ENCODE assay signal across 1 cellular context in genomic region chr2:27737676-27738348, GRCh38.
TF ChIP-seq lines count a peak whose summit lies in the region.

No MANE protein-coding gene starts in this region.

TF ChIP-seq in HepG2, 621 proteins besides CTCF, POLR2A, EP300 and RAD21 (continued from another document and continues in another):
- peak; percentile 67 for TF ChIP-seq ZBTB26 (CRISPR knock-in tag; IDR thresholded peaks at IDR 0.05; ENCODE audit: borderline replicate concordance)
- TF ChIP-seq ZNF430 (CRISPR knock-in tag; IDR thresholded peaks at IDR 0.05), result no peak
- TF ChIP-seq ZFP36L1 (CRISPR knock-in tag; IDR thresholded peaks at IDR 0.05), result no peak
- no peak for TF ChIP-seq CSRNP1 (CRISPR knock-in tag; IDR thresholded peaks at IDR 0.05)
- no peak for TF ChIP-seq SUZ12 (IDR thresholded peaks at IDR 0.05; ENCODE audit: low read depth, low read length)
- no peak for TF ChIP-seq HNRNPH1 (optimal IDR thresholded peaks at IDR 0.05; ENCODE audit: low read depth, low read length)
- peak; percentile 39; the same call in 1 of the 2 replicates for TF ChIP-seq KDM2A (CRISPR knock-in tag; IDR thresholded peaks at IDR 0.05; ENCODE audit: borderline replicate concordance, low read depth)
- peak; percentile 93 for TF ChIP-seq HNF4A (CRISPR knock-in tag; IDR thresholded peaks at IDR 0.05)
- no peak for TF ChIP-seq KMT2B (CRISPR knock-in tag; IDR thresholded peaks at IDR 0.05)
- peak; percentile 82 for TF ChIP-seq ATF2 (CRISPR knock-in tag; IDR thresholded peaks at IDR 0.05)
- TF ChIP-seq RBFOX2 (IDR thresholded peaks at IDR 0.05; ENCODE audit: low read depth, low read length), result 0 out of 2 replicates have a peak, but pooled peaks have one; percentile 37
- TF ChIP-seq ATF3 (CRISPR knock-in tag; IDR thresholded peaks at IDR 0.05), result 0 out of 2 replicates have a peak, but pooled peaks have one; percentile 22
- peak; percentile 73 for TF ChIP-seq UBTF (CRISPR knock-in tag; IDR thresholded peaks at IDR 0.05)
- no peak for TF ChIP-seq THAP9 (CRISPR knock-in tag; IDR thresholded peaks at IDR 0.05; ENCODE audit: borderline replicate concordance)
- no peak for TF ChIP-seq FOXO4 (CRISPR knock-in tag; conservative IDR thresholded peaks at IDR 0.05)
- no peak for TF ChIP-seq ZNF552 (CRISPR knock-in tag; IDR thresholded peaks at IDR 0.05; ENCODE audit: borderline replicate concordance)
- peak; percentile 65; the same call in 1 of the 2 replicates for TF ChIP-seq ZBTB43 (CRISPR knock-in tag; conservative IDR thresholded peaks at IDR 0.05)
- TF ChIP-seq ZNF543 (CRISPR knock-in tag; IDR thresholded peaks at IDR 0.05), result peak; percentile 83; the same call in 1 of the 2 replicates
- TF ChIP-seq FIP1L1 (IDR thresholded peaks at IDR 0.05; ENCODE audit: borderline replicate concordance, insufficient read depth, low read depth, low read length), result no peak
- no peak for TF ChIP-seq SMARCE1 (IDR thresholded peaks at IDR 0.05; ENCODE audit: borderline replicate concordance)
- TF ChIP-seq SIX4 (CRISPR knock-in tag; IDR thresholded peaks at IDR 0.05), result no peak
- TF ChIP-seq U2AF1 (optimal IDR thresholded peaks at IDR 0.05; ENCODE audit: low read depth, low read length), result no peak
- no peak for TF ChIP-seq HIVEP1 (CRISPR knock-in tag; IDR thresholded peaks at IDR 0.05)
- no peak; the same call in 1 of the 2 replicates for TF ChIP-seq ZNF460 (CRISPR knock-in tag; IDR thresholded peaks at IDR 0.05; ENCODE audit: borderline replicate concordance)
- TF ChIP-seq PTBP1 (IDR thresholded peaks at IDR 0.05; ENCODE audit: low read depth, low read length, poor library complexity, severe bottlenecking), result no peak
- no peak for TF ChIP-seq RNF219 (CRISPR knock-in tag; IDR thresholded peaks at IDR 0.05)
- no peak for TF ChIP-seq TCF12 (IDR thresholded peaks at IDR 0.05)
- no peak for TF ChIP-seq TCF12 (CRISPR knock-in tag; IDR thresholded peaks at IDR 0.05)
- no peak for TF ChIP-seq NFKB2 (CRISPR knock-in tag; IDR thresholded peaks at IDR 0.05; ENCODE audit: borderline replicate concordance)
- no peak; the same call in 1 of the 2 replicates for TF ChIP-seq HNF1B (CRISPR knock-in tag; IDR thresholded peaks at IDR 0.05)
- no peak for TF ChIP-seq SCMH1 (CRISPR knock-in tag; IDR thresholded peaks at IDR 0.05; ENCODE audit: borderline replicate concordance)
- TF ChIP-seq RELA (CRISPR knock-in tag; IDR thresholded peaks at IDR 0.05), result no peak
- TF ChIP-seq CENPBD1 (CRISPR knock-in tag; IDR thresholded peaks at IDR 0.05; ENCODE audit: borderline replicate concordance, low read depth), result no peak
- TF ChIP-seq ZNF616 (CRISPR knock-in tag; IDR thresholded peaks at IDR 0.05; ENCODE audit: low read depth), result no peak
- no peak for TF ChIP-seq ZNF17 (CRISPR knock-in tag; IDR thresholded peaks at IDR 0.05)
- TF ChIP-seq EZH2 (conservative IDR thresholded peaks at IDR 0.05; ENCODE audit: low read depth, low read length), result no peak
- no peak for TF ChIP-seq NCOA5 (CRISPR knock-in tag; IDR thresholded peaks at IDR 0.05)
- TF ChIP-seq ZEB1 (IDR thresholded peaks at IDR 0.05; ENCODE audit: insufficient replicate concordance, low read depth), result peak; percentile 47
- TF ChIP-seq MTF2 (CRISPR knock-in tag; IDR thresholded peaks at IDR 0.05; ENCODE audit: borderline replicate concordance), result no peak
- TF ChIP-seq EEA1 (CRISPR knock-in tag; IDR thresholded peaks at IDR 0.05; ENCODE audit: borderline replicate concordance), result no peak
- TF ChIP-seq REPIN1 (CRISPR knock-in tag; IDR thresholded peaks at IDR 0.05; ENCODE audit: borderline replicate concordance, low read depth), result peak; percentile 11; the same call in 1 of the 2 replicates
- no peak for TF ChIP-seq AGO1 (IDR thresholded peaks at IDR 0.05; ENCODE audit: low read depth, low read length, poor library complexity, severe bottlenecking)
- TF ChIP-seq ZNF784 (CRISPR knock-in tag; IDR thresholded peaks at IDR 0.05; ENCODE audit: borderline replicate concordance), result no peak
